10 cellular contexts compared by ENCODE assay signal in genomic region chr7:5671053-5671452, GRCh38.
DNase-seq lines count a peak whose midpoint lies in the region; ATAC-seq and TF ChIP-seq lines count a peak whose summit lies in the region.
"Had no signal": no experiment of that assay in that cellular context is flagged by ENCODE, and none has a peak within 500 bp of the region (broad histone marks: within the 10 kb centered on the region; RNA-seq: fewer than 3 reads in every experiment).

No MANE protein-coding gene starts in this region.

- H3K27me3 ChIP-seq in Peyer's patch (no peaks in the 10 kb centered on the region), esophagus muscularis mucosa (no peaks in the 10 kb centered on the region), neutrophil (no peaks in the 10 kb centered on the region), aorta (ENCODE audit: control insufficient read depth in 1 of 2, insufficient read depth in 2 of 2, low read length in 1 of 2) (no peaks in the 10 kb centered on the region)

- H3K4me3 ChIP-seq in Peyer's patch (no peak overlapping the region), esophagus muscularis mucosa (no peak overlapping the region), neutrophil (ENCODE audit: low read depth in 1 of 2, low read length in 1 of 2) (peak overlapping the region; percentile 48 to 50), aorta (ENCODE audit: low read length in 2 of 2) (no peak overlapping the region)
- H3K4me3 ChIP-seq: prostate gland had no signal

- TF ChIP-seq POLR2A in Peyer's patch (IDR thresholded peaks at IDR 0.05): no peak
- no peak for TF ChIP-seq POLR2A in esophagus muscularis mucosa (IDR thresholded peaks at IDR 0.05; ENCODE audit: low read depth)

- no peaks in the 10 kb centered on the region for H3K9me3 ChIP-seq in Peyer's patch
- H3K9me3 ChIP-seq in esophagus muscularis mucosa: no peaks in the 10 kb centered on the region
- H3K9me3 ChIP-seq in neutrophil: no peaks in the 10 kb centered on the region
- no peaks in the 10 kb centered on the region for H3K9me3 ChIP-seq in aorta (ENCODE audit: control insufficient read depth, low read length)
- H3K9me3 ChIP-seq: prostate gland had no signal

- no peak for ATAC-seq in GM18858 (IDR thresholded peaks at IDR 0.05; ENCODE audit: unreplicated experiment)
- ATAC-seq in aorta (ENCODE audit: low FRiP score): no peak
- no peak for ATAC-seq in HG02981 (IDR thresholded peaks at IDR 0.05; ENCODE audit: unreplicated experiment)

- H3K27ac ChIP-seq in Peyer's patch (peak overlapping the region in 3 of 4 donors; percentile 40 to 72 (median 56)), esophagus muscularis mucosa (replicated peaks in 1 of 4) (peak overlapping the region; percentile 79 to 96 (median 91)), neutrophil (peak overlapping the region; percentile 93), aorta (ENCODE audit: low read depth in 1 of 2, low read length in 2 of 2) (peak overlapping the region in 1 of 2 donors; percentile 8)
- H3K27ac ChIP-seq: prostate gland had no signal

- intact Hi-C loops in esophagus muscularis mucosa (cut with DNase I): no loop called here
- intact Hi-C loops in aorta (cut with DNase I): loop anchor here in 1 of 2 donors (10.0 kb wide), 1 partner anchor 176 kb away; no protein-coding TSS in a partner anchor

- peaks cover 0 to 24% (median 0%) of the 10 kb centered on the region in 4 donors for H3K4me1 ChIP-seq in Peyer's patch
- H3K4me1 ChIP-seq in esophagus muscularis mucosa: peaks cover 9 to 97% (median 88%) of the 10 kb centered on the region in 4 donors
- H3K4me1 ChIP-seq in neutrophil (ENCODE audit: control insufficient read depth in 1 of 2, insufficient read depth in 1 of 2, low read depth in 1 of 2, low read length in 1 of 2): peaks cover 67 to 69% of the 10 kb centered on the region in 2 experiments
- H3K4me1 ChIP-seq in aorta (ENCODE audit: control insufficient read depth in 1 of 2, insufficient read depth in 2 of 2, low read length in 2 of 2): peaks cover 0 to 3% of the 10 kb centered on the region in 2 donors

- DNase-seq in CD1c-positive myeloid dendritic cell (ENCODE audit: extremely low spot score) (peak; percentile 16), Peyer's patch (no peak), esophagus muscularis mucosa (ENCODE audit: extremely low spot score) (no peak), SK-N-DZ (ENCODE audit: low spot score) (no peak), aorta (no peak)
- DNase-seq: COR-L47 had no signal

- WGBS in esophagus muscularis mucosa: 31% methylated on average over 1 of the region's 1 CpG
- 7 to 13% methylated on average over 1 of the region's 1 CpG for WGBS in aorta, 2 donors

- H3K36me3 ChIP-seq in Peyer's patch: no peaks in the 10 kb centered on the region
- peaks cover 0 to 10% (median 7%) of the 10 kb centered on the region in 4 donors for H3K36me3 ChIP-seq in esophagus muscularis mucosa
- H3K36me3 ChIP-seq in neutrophil: no peaks in the 10 kb centered on the region
- no peaks in the 10 kb centered on the region for H3K36me3 ChIP-seq in aorta (ENCODE audit: control insufficient read depth in 1 of 2, insufficient read depth in 2 of 2, low read length in 1 of 2)
- H3K36me3 ChIP-seq: prostate gland had no signal

- TF ChIP-seq CTCF in Peyer's patch (IDR thresholded peaks at IDR 0.05): no peak
- TF ChIP-seq CTCF in esophagus muscularis mucosa (IDR thresholded peaks at IDR 0.05): no peak
- TF ChIP-seq CTCF in neutrophil (IDR thresholded peaks at IDR 0.05): no peak

- TF ChIP-seq EP300 in esophagus muscularis mucosa (IDR thresholded peaks at IDR 0.05): no peak

Comparison
In these comparisons a context has a peak if more than half of its experiments do, and no peak if none do; other contexts are left out.
1. H3K4me3 ChIP-seq: peak in neutrophil (2 of 2); none in Peyer's patch (0 of 4), esophagus muscularis mucosa (0 of 4) and aorta (0 of 2).